ENCODE assay signal across 1 cellular context in the genomic region with DNA sequence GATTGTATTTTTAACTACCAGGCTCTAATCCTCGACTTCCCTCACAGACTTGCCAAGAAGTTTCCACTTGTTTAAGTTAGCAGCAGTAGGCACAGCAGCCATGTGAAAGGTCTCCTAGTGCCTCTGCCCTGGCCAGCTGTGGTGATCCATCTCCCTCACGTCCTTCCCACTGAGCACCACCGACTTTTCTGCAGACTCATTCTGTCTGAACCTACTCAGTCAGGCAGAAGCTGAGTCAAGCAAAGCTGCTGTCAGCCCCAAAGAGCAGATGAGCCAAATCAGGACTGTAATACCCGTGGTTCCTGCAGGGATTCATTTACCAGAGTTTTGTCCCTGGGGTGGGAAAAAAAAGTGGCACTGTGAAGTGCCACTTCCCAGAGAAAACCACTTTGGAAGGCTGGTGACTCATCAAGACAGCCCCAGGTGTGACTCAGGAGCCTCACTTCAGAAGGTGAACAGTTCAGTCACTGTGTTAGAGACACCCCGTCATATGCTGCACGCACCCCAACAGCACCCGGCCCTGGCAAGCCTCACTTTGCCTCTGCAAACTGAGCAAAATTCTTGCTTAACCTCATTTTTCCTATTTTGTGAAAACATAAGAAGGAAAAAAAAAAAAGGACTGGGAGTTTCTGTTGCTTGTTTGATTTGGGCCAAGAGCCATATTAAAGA.
TF ChIP-seq lines count a peak whose summit lies in the region.

No MANE protein-coding gene starts in this region.

TF ChIP-seq in A549, 52 proteins besides CTCF, POLR2A, EP300 and RAD21 (continued from another document):
- TF ChIP-seq MAZ (IDR thresholded peaks at IDR 0.05; ENCODE audit: borderline replicate concordance, low read depth, low read length) (no peak), ZFP36 (IDR thresholded peaks at IDR 0.05; ENCODE audit: borderline replicate concordance, partially characterized antibody) (no peak), NPAS2 (CRISPR knock-in tag; IDR thresholded peaks at IDR 0.05; ENCODE audit: borderline replicate concordance) (no peak), PHF8 (IDR thresholded peaks at IDR 0.05; ENCODE audit: borderline replicate concordance, low read depth) (no peak), CHD4 (IDR thresholded peaks at IDR 0.05; ENCODE audit: borderline replicate concordance) (no peak), JUN (IDR thresholded peaks at IDR 0.05) (peak in 1 of 2 experiments; percentile 44; a peak in 2 of 5 replicates), ZNF302 (CRISPR knock-in tag; IDR thresholded peaks at IDR 0.05) (no peak), ZSCAN20 (CRISPR knock-in tag; IDR thresholded peaks at IDR 0.05) (no peak), NR3C1 (IDR thresholded peaks at IDR 0.05) (no peak), TP53 (CRISPR knock-in tag; IDR thresholded peaks at IDR 0.05) (no peak), KDM5A (IDR thresholded peaks at IDR 0.05) (no peak), SREBF2 (IDR thresholded peaks at IDR 0.05) (no peak), HOXB13 (CRISPR knock-in tag; IDR thresholded peaks at IDR 0.05; ENCODE audit: low read depth) (no peak), CBX2 (IDR thresholded peaks at IDR 0.05; ENCODE audit: borderline replicate concordance, low read depth) (no peak), HOXA7 (CRISPR knock-in tag; IDR thresholded peaks at IDR 0.05) (no peak), ESRRA (IDR thresholded peaks at IDR 0.05; ENCODE audit: borderline replicate concordance, low read length) (no peak), CEBPB (IDR thresholded peaks at IDR 0.05) (peak; percentile 6 to 19; a peak in 2 of 4 replicates), USF2 (IDR thresholded peaks at IDR 0.05) (no peak), SMC3 (IDR thresholded peaks at IDR 0.05) (0 out of 3 replicates have a peak, but pooled peaks have one; percentile 27), RCOR1 (IDR thresholded peaks at IDR 0.05; ENCODE audit: low read depth, low read length) (no peak), MYC (IDR thresholded peaks at IDR 0.05; ENCODE audit: borderline replicate concordance, low read length) (no peak), CHD2 (IDR thresholded peaks at IDR 0.05; ENCODE audit: low read length, partially characterized antibody) (no peak), RARB (CRISPR knock-in tag; IDR thresholded peaks at IDR 0.05) (peak; percentile 64; the same call in 1 of the 2 replicates), EHF (CRISPR knock-in tag; IDR thresholded peaks at IDR 0.05) (no peak), KDM1A (IDR thresholded peaks at IDR 0.05; ENCODE audit: low read depth) (no peak), FOSL2 (IDR thresholded peaks at IDR 0.05) (peak; percentile 78), FOSL2 (CRISPR knock-in tag; IDR thresholded peaks at IDR 0.05) (peak; percentile 98), HDAC2 (IDR thresholded peaks at IDR 0.05) (no peak), TFCP2L1 (CRISPR knock-in tag; IDR thresholded peaks at IDR 0.05) (no peak), MAX (IDR thresholded peaks at IDR 0.05) (peak; percentile 58; the same call in 1 of the 2 replicates), FOXS1 (CRISPR knock-in tag; IDR thresholded peaks at IDR 0.05) (no peak), RFX5 (IDR thresholded peaks at IDR 0.05) (no peak), JUNB (IDR thresholded peaks at IDR 0.05) (peak; percentile 78)
- TF ChIP-seq, protein P1, sequence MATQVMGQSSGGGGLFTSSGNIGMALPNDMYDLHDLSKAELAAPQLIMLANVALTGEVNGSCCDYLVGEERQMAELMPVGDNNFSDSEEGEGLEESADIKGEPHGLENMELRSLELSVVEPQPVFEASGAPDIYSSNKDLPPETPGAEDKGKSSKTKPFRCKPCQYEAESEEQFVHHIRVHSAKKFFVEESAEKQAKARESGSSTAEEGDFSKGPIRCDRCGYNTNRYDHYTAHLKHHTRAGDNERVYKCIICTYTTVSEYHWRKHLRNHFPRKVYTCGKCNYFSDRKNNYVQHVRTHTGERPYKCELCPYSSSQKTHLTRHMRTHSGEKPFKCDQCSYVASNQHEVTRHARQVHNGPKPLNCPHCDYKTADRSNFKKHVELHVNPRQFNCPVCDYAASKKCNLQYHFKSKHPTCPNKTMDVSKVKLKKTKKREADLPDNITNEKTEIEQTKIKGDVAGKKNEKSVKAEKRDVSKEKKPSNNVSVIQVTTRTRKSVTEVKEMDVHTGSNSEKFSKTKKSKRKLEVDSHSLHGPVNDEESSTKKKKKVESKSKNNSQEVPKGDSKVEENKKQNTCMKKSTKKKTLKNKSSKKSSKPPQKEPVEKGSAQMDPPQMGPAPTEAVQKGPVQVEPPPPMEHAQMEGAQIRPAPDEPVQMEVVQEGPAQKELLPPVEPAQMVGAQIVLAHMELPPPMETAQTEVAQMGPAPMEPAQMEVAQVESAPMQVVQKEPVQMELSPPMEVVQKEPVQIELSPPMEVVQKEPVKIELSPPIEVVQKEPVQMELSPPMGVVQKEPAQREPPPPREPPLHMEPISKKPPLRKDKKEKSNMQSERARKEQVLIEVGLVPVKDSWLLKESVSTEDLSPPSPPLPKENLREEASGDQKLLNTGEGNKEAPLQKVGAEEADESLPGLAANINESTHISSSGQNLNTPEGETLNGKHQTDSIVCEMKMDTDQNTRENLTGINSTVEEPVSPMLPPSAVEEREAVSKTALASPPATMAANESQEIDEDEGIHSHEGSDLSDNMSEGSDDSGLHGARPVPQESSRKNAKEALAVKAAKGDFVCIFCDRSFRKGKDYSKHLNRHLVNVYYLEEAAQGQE (IDR thresholded peaks at IDR 0.05): no peak
- TF ChIP-seq, protein P2, sequence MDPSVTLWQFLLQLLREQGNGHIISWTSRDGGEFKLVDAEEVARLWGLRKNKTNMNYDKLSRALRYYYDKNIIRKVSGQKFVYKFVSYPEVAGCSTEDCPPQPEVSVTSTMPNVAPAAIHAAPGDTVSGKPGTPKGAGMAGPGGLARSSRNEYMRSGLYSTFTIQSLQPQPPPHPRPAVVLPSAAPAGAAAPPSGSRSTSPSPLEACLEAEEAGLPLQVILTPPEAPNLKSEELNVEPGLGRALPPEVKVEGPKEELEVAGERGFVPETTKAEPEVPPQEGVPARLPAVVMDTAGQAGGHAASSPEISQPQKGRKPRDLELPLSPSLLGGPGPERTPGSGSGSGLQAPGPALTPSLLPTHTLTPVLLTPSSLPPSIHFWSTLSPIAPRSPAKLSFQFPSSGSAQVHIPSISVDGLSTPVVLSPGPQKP (IDR thresholded peaks at IDR 0.05; ENCODE audit: low read depth, low read length): no peak
- TF ChIP-seq, protein P3, sequence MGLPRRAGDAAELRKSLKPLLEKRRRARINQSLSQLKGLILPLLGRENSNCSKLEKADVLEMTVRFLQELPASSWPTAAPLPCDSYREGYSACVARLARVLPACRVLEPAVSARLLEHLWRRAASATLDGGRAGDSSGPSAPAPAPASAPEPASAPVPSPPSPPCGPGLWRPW (IDR thresholded peaks at IDR 0.05): no peak
- TF ChIP-seq, protein P4, sequence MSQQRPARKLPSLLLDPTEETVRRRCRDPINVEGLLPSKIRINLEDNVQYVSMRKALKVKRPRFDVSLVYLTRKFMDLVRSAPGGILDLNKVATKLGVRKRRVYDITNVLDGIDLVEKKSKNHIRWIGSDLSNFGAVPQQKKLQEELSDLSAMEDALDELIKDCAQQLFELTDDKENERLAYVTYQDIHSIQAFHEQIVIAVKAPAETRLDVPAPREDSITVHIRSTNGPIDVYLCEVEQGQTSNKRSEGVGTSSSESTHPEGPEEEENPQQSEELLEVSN (IDR thresholded peaks at IDR 0.05; ENCODE audit: borderline replicate concordance, low read depth): no peak
- TF ChIP-seq, protein P5, sequence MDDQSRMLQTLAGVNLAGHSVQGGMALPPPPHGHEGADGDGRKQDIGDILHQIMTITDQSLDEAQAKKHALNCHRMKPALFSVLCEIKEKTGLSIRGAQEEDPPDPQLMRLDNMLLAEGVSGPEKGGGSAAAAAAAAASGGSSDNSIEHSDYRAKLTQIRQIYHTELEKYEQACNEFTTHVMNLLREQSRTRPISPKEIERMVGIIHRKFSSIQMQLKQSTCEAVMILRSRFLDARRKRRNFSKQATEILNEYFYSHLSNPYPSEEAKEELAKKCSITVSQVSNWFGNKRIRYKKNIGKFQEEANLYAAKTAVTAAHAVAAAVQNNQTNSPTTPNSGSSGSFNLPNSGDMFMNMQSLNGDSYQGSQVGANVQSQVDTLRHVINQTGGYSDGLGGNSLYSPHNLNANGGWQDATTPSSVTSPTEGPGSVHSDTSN (IDR thresholded peaks at IDR 0.05): no peak
- TF ChIP-seq, protein P6, sequence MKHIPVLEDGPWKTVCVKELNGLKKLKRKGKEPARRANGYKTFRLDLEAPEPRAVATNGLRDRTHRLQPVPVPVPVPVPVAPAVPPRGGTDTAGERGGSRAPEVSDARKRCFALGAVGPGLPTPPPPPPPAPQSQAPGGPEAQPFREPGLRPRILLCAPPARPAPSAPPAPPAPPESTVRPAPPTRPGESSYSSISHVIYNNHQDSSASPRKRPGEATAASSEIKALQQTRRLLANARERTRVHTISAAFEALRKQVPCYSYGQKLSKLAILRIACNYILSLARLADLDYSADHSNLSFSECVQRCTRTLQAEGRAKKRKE (CRISPR knock-in tag; IDR thresholded peaks at IDR 0.05; ENCODE audit: low read depth): no peak; the same call in 1 of the 2 replicates
